In the genomic region with DNA sequence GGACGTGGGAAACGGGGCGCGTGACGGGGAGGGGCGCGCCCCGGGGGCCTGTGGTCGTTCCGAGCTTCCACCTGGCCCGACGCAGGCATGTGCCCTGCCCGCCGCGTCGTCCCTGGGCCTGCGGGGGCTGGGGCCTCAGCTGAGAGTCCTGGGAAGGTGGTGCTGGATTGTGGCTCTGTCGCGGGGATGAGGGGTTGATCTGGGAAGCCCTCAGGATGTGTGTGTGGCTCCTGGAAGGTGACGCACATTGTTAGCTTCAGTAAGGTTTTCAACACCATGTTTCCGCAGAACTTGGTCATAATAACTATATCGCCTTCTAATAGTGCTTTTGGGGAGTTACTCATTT, we compare ENCODE assay signal across 1 cellular context.
TF ChIP-seq lines count a peak whose summit lies in the region.

No MANE protein-coding gene starts in this region.

TF ChIP-seq in SK-N-SH, 30 proteins besides CTCF, POLR2A, EP300 and RAD21 (continued from another document):
- TF ChIP-seq, protein P1, sequence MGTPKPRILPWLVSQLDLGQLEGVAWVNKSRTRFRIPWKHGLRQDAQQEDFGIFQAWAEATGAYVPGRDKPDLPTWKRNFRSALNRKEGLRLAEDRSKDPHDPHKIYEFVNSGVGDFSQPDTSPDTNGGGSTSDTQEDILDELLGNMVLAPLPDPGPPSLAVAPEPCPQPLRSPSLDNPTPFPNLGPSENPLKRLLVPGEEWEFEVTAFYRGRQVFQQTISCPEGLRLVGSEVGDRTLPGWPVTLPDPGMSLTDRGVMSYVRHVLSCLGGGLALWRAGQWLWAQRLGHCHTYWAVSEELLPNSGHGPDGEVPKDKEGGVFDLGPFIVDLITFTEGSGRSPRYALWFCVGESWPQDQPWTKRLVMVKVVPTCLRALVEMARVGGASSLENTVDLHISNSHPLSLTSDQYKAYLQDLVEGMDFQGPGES (IDR thresholded peaks at IDR 0.05; ENCODE audit: low read depth, low read length): no peak
- TF ChIP-seq TAF1 (IDR thresholded peaks at IDR 0.05; ENCODE audit: borderline replicate concordance, low read depth, low read length): no peak
